In the genomic region with DNA sequence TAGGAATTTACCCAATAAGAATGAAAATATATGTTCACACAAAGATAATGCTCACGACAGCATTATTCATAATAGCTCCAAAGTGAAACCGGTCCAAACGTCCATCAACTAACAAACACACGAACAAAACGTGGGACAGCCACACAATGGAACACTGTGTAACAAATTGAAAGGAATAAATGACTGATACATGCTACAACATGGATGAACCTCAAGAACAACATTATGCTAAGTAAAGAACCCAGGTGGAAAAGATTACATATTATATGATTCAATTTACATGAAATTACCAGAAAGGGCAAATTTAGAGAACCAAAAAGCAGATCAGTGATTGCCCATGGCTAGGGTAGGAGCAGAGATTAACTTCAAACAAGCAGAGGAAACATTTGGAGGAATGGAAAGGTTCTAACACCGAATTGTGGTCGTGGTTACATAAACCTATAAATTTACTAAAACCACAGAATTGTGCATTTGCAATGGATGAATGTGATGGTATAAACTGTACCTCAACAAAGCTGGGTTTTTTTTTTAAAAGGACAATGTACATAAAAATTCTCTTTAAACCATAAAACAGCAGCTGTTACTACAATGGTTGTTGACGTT, we compare ENCODE assay signal across 12 cellular contexts.
DNase-seq lines count a peak whose midpoint lies in the region; ATAC-seq, FAIRE-seq and TF ChIP-seq lines count a peak whose summit lies in the region.
"Had no signal": no experiment of that assay in that cellular context is flagged by ENCODE, and none has a peak within 500 bp of the region (broad histone marks: within the 10 kb centered on the region; RNA-seq: fewer than 3 reads in every experiment).

No MANE protein-coding gene starts in this region.

- H4K8ac ChIP-seq in H1 (ENCODE audit: extremely low read depth, insufficient read depth, low read length) = no peak overlapping the region

- FAIRE-seq in H1 (lab: Jason Lieb, UNC) = no peak

- CTCF ChIA-PET in H1 (lab: Charles Lee; ENCODE audit: partially characterized antibody) = interaction anchor here (1.3 to 2.2 kb wide), 6 partner anchors 10 to 43 kb away, joined by 3 to 7 read pairs (median 4); no protein-coding TSS in a partner anchor

- H3K27me3 ChIP-seq in right atrium auricular region = no peaks in the 10 kb centered on the region
- H3K27me3 ChIP-seq in H1 (replicated peaks in 1 of 4; ENCODE audit: control insufficient read depth in 3 of 4, extremely low read depth in 1 of 4, insufficient read depth in 3 of 4, low read length in 3 of 4) = no peaks in the 10 kb centered on the region
- H3K27me3 ChIP-seq in body of pancreas = no peaks in the 10 kb centered on the region

- H4K5ac ChIP-seq in H1 (ENCODE audit: insufficient read length, low read depth, low read length) = no peak overlapping the region

- intact Hi-C loops in cardiac septum (cut with DNase I) = no loop called here
- intact Hi-C loops in body of pancreas (cut with DNase I) = no loop called here
- intact Hi-C loops in natural killer cell (cut with micrococcal nuclease) = no loop called here

- no peak overlapping the region for H3K4me3 ChIP-seq in right atrium auricular region
- no peak overlapping the region for H3K4me3 ChIP-seq in H1 (ENCODE audit: extremely low read depth in 1 of 4, insufficient read depth in 2 of 4, low read depth in 3 of 4, low read length in 4 of 4)
- H3K4me3 ChIP-seq in body of pancreas = no peak overlapping the region
- H3K4me3 ChIP-seq: thoracic aorta had no signal

- ATAC-seq in body of pancreas = no peak
- no peak for ATAC-seq in HG02852 (IDR thresholded peaks at IDR 0.05; ENCODE audit: unreplicated experiment)
- no peak for ATAC-seq in natural killer cell

- no peak for TF ChIP-seq EP300 in H1 (IDR thresholded peaks at IDR 0.05; ENCODE audit: borderline replicate concordance in 1 of 2, low read depth in 2 of 2, low read length in 2 of 2)

- H2BK120ac ChIP-seq in H1 (replicated peaks; ENCODE audit: low read depth, low read length) = peak overlapping the region; percentile 87

- peak overlapping the region; percentile 86 for H3K27ac Mint-ChIP-seq in stimulated activated naive CD8-positive, alpha-beta T cell treated with anti-CD3 and anti-CD28 coated beads, Interleukin-15, Interleukin-2, amounts not matched to agents 100 ng/mL and 50 ng/mL, for 24 hours
- peak overlapping the region in 1 of 2 donors; percentile 4 for H3K27ac Mint-ChIP-seq in natural killer cell

- TF ChIP-seq RAD21 in H1 (IDR thresholded peaks at IDR 0.05 in 1 of 2, conservative IDR thresholded peaks at IDR 0.05 in 1 of 2; ENCODE audit: low read depth in 2 of 2, low read length in 2 of 2) = no peak

- POLR2A ChIA-PET in H1 (lab: Charles Lee; ENCODE audit: partially characterized antibody) = interaction anchor here (0.8 to 3.1 kb wide), 2 partner anchors 15 to 21 kb away, joined by 3 to 9 read pairs; no protein-coding TSS in a partner anchor

- H2BK15ac ChIP-seq in H1 (ENCODE audit: low read length) = no peak overlapping the region

- H3K9me3 ChIP-seq in right atrium auricular region (peaks cover 0 to 12% of the 10 kb centered on the region in 2 donors), H1 (ENCODE audit: insufficient read depth in 2 of 2, low read depth in 1 of 2, low read length in 1 of 2) (peaks cover 0 to 10% of the 10 kb centered on the region in 2 experiments; a peak in 2 of 4 replicates), body of pancreas (no peaks in the 10 kb centered on the region)

- H3K27ac ChIP-seq in right atrium auricular region (no peak overlapping the region), H1 (ENCODE audit: low read depth, low read length) (no peak overlapping the region), body of pancreas (no peak overlapping the region)
- H3K27ac ChIP-seq: thoracic aorta had no signal

- no peaks in the 10 kb centered on the region for H3K23me2 ChIP-seq in H1 (ENCODE audit: low read depth, low read length)

- H3K4me1 Mint-ChIP-seq in stimulated activated naive CD8-positive, alpha-beta T cell treated with anti-CD3 and anti-CD28 coated beads, Interleukin-15, Interleukin-2, amounts not matched to agents 100 ng/mL and 50 ng/mL, for 24 hours (ENCODE audit: low read depth) = peaks cover 29% of the 10 kb centered on the region
- H3K4me1 Mint-ChIP-seq in natural killer cell = peaks cover 19 to 21% of the 10 kb centered on the region in 2 donors

- peaks cover 0 to 67% of the 10 kb centered on the region in 2 experiments; a peak in 3 of 4 replicates for H3K79me2 ChIP-seq in H1 (ENCODE audit: control insufficient read depth in 1 of 2, insufficient read depth in 2 of 2, low read length in 2 of 2)

- peaks cover 4% of the 10 kb centered on the region for H3K79me1 ChIP-seq in H1 (ENCODE audit: low read depth, low read length)

- peak overlapping the region; percentile 27; the same call in 1 of the 2 replicates for H3K18ac ChIP-seq in H1 (ENCODE audit: extremely low read depth, low read length)

- 83% methylated on average over 8 of the region's 8 CpGs; no CpG with 5 or more reads in 1 of the 2 experiments for WGBS in H1 (ENCODE audit: extremely low coverage in 1 of 2, insufficient coverage in 1 of 2, insufficient read length in 1 of 2, insufficient replicate concordance in 2 of 2, low coverage in 1 of 2, low lambda C conversion rate in 2 of 2, missing lambda C conversion rate in 1 of 2), 2 experiments
- 62 to 66% methylated on average over 8 of the region's 8 CpGs for WGBS in body of pancreas, 2 donors

- no peak overlapping the region for H3K4me2 ChIP-seq in H1 (ENCODE audit: insufficient read depth in 1 of 2, low read depth in 2 of 2, low read length in 2 of 2)

- H3K23ac ChIP-seq in H1 (ENCODE audit: insufficient read length) = no peak overlapping the region

- H2AFZ ChIP-seq in H1 (ENCODE audit: low read length) = no peak overlapping the region

- H2AK5ac ChIP-seq in H1 (ENCODE audit: low read depth, low read length) = 0 out of 2 replicates have a peak overlapping the region, but pooled peaks have one; percentile 2

- H2BK5ac ChIP-seq in H1 (ENCODE audit: low read depth, low read length) = no peak overlapping the region

- H3K4me3 Mint-ChIP-seq in stimulated activated naive CD8-positive, alpha-beta T cell treated with anti-CD3 and anti-CD28 coated beads, Interleukin-15, Interleukin-2, amounts not matched to agents 100 ng/mL and 50 ng/mL, for 24 hours = peak overlapping the region; percentile 56
- H3K4me3 Mint-ChIP-seq in natural killer cell = no peak overlapping the region
- H3K4me3 Mint-ChIP-seq: naive thymus-derived CD8-positive, alpha-beta T cell had no signal

- DNase-seq in right atrium auricular region (ENCODE audit: low spot score) (peak; percentile 7), cardiac septum (ENCODE audit: low spot score) (no peak), OCI-M1 (lab: John Stamatoyannopoulos, UW) (peak; percentile 20), H1 (ENCODE audit: low read depth in 1 of 2, low spot score in 2 of 2) (no peak), body of pancreas (no peak), natural killer cell (no peak)
- DNase-seq: Caco-2; naive thymus-derived CD8-positive, alpha-beta T cell; RPMI8226 had no signal

- TF ChIP-seq POLR2A in H1 (IDR thresholded peaks at IDR 0.05; ENCODE audit: control extremely low read depth in 1 of 2, low read depth in 2 of 2, low read length in 2 of 2) (no peak), body of pancreas (IDR thresholded peaks at IDR 0.05) (no peak)

- H3K9me3 Mint-ChIP-seq in stimulated activated naive CD8-positive, alpha-beta T cell treated with anti-CD3 and anti-CD28 coated beads, Interleukin-15, Interleukin-2, amounts not matched to agents 100 ng/mL and 50 ng/mL, for 24 hours = peaks cover 6% of the 10 kb centered on the region
- peaks cover 0 to 4% of the 10 kb centered on the region in 2 donors for H3K9me3 Mint-ChIP-seq in natural killer cell

- no peak for TF ChIP-seq CTCF in right atrium auricular region (IDR thresholded peaks at IDR 0.05)
- TF ChIP-seq CTCF in H1 (IDR thresholded peaks at IDR 0.05; ENCODE audit: control extremely low read depth in 1 of 3, insufficient read depth in 1 of 3, low read depth in 1 of 3, low read length in 3 of 3) = no peak
- TF ChIP-seq CTCF in body of pancreas (IDR thresholded peaks at IDR 0.05) = no peak
- TF ChIP-seq CTCF in natural killer cell (IDR thresholded peaks at IDR 0.05) = no peak

- H3K4me1 ChIP-seq in right atrium auricular region (peaks cover 0 to 20% of the 10 kb centered on the region in 2 donors), H1 (replicated peaks in 1 of 4; ENCODE audit: control insufficient read depth in 3 of 4, insufficient read depth in 4 of 4, low read length in 3 of 4) (peaks cover 9 to 19% (median 10%) of the 10 kb centered on the region in 4 experiments), body of pancreas (peaks cover 10% of the 10 kb centered on the region)
- H3K4me1 ChIP-seq: Caco-2 had no signal

- peaks cover 9% of the 10 kb centered on the region for H3K36me3 Mint-ChIP-seq in stimulated activated naive CD8-positive, alpha-beta T cell treated with anti-CD3 and anti-CD28 coated beads, Interleukin-15, Interleukin-2, amounts not matched to agents 100 ng/mL and 50 ng/mL, for 24 hours (ENCODE audit: low read depth)
- peaks cover 2% of the 10 kb centered on the region for H3K36me3 Mint-ChIP-seq in natural killer cell

- H3K27me3 Mint-ChIP-seq in stimulated activated naive CD8-positive, alpha-beta T cell treated with anti-CD3 and anti-CD28 coated beads, Interleukin-15, Interleukin-2, amounts not matched to agents 100 ng/mL and 50 ng/mL, for 24 hours = no peaks in the 10 kb centered on the region
- peaks cover 0 to 2% of the 10 kb centered on the region in 2 donors for H3K27me3 Mint-ChIP-seq in natural killer cell (ENCODE audit: low read depth in 2 of 2)
- H3K27me3 Mint-ChIP-seq: naive thymus-derived CD8-positive, alpha-beta T cell had no signal

- no peak overlapping the region for H3K14ac ChIP-seq in H1 (ENCODE audit: insufficient read length)

- H3K4ac ChIP-seq in H1 (replicated peaks; ENCODE audit: insufficient read length, low read depth, low read length) = no peak overlapping the region

- no peak overlapping the region for H4K91ac ChIP-seq in H1 (replicated peaks; ENCODE audit: insufficient read length, low read length)

- peaks cover 3 to 4% of the 10 kb centered on the region in 2 experiments for H4K20me1 ChIP-seq in H1 (replicated peaks in 1 of 2; ENCODE audit: control insufficient read depth in 1 of 2, insufficient read depth in 2 of 2, low read length in 2 of 2)

- no peak overlapping the region for H3K56ac ChIP-seq in H1 (replicated peaks; ENCODE audit: insufficient read length, low read depth, low read length)

- no peak overlapping the region for H2BK12ac ChIP-seq in H1 (ENCODE audit: low read depth, low read length)

- H3K36me3 ChIP-seq in right atrium auricular region (no peaks in the 10 kb centered on the region), H1 (ENCODE audit: control insufficient read depth in 2 of 4, insufficient read depth in 4 of 4, low read length in 3 of 4) (no peaks in the 10 kb centered on the region), body of pancreas (replicated peaks in 1 of 2; ENCODE audit: insufficient read depth in 1 of 2, low read depth in 2 of 2) (no peaks in the 10 kb centered on the region)
- H3K36me3 ChIP-seq: thoracic aorta had no signal

- no peak overlapping the region for H3K9ac ChIP-seq in H1 (replicated peaks in 1 of 4; ENCODE audit: extremely low read depth in 1 of 4, low read depth in 3 of 4, low read length in 3 of 4)

- no peak overlapping the region for H2BK20ac ChIP-seq in H1 (ENCODE audit: low read length)

TF ChIP-seq in H1, 55 proteins besides CTCF, POLR2A, EP300 and RAD21 (continues in another document):
- TF ChIP-seq BACH1 (IDR thresholded peaks at IDR 0.05; ENCODE audit: low read length) = no peak
- no peak for TF ChIP-seq EGR1 (IDR thresholded peaks at IDR 0.05; ENCODE audit: borderline replicate concordance, low read depth, low read length)

Comparison
In these comparisons a context has a peak if more than half of its experiments do, and no peak if none do; other contexts are left out.
1. DNase-seq: peak in right atrium auricular region (single experiment) and OCI-M1 (single experiment); none in cardiac septum (single experiment), H1 (0 of 2), body of pancreas (0 of 4) and natural killer cell (single experiment).